22 cellular contexts compared by ENCODE assay signal in the genomic region with DNA sequence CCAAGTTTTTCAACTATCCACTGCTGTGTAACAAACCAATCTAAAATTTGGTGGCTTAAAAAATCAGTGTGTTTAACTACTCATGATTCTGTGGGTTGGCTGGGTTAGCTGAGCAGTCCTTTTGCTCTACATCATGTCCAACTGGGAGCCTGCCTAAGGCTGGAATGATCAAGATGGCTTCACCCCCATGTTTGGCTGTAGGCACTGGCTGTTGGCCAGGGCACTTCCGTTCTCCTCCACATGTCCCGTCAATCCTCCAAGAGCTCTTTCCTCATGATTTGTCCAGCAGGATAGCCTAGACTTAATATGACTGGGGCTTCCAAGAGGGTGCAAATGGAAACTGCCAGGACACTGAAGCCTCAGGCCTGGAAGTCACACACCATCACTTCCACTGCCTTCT. TPM values are rescaled to one million over a fixed set of nuclear protein-coding genes. Genes with fewer than 3 reads are reported as not detected.
"Had no signal": no experiment of that assay in that cellular context is flagged by ENCODE, and none has a peak within 500 bp of the region (broad histone marks: within the 10 kb centered on the region; RNA-seq: fewer than 3 reads in every experiment).

No MANE protein-coding gene starts in this region.

- H3K4me3 Mint-ChIP-seq: activated CD4-positive, alpha-beta memory T cell treated with anti-CD3 and anti-CD28 coated beads, Interleukin-2, amount 10 ng/mL, durations not matched to agents 7 days and 5 days; activated naive CD4-positive, alpha-beta T cell treated with anti-CD3 and anti-CD28 coated beads, Interleukin-2, amount 50 U/mL, for 24 hours; activated T-cell treated with anti-CD3 and anti-CD28 coated beads, Interleukin-2, amount 50 U/mL, for 24 hours; memory B cell; natural killer cell treated with Interleukin-12 subunit alpha and Interleukin-12 subunit beta and Interleukin-15 and Interleukin-18, amount 100 ng/mL, for 72 hours; WTC11 had no signal

- H3K9me3 Mint-ChIP-seq: activated CD4-positive, alpha-beta memory T cell treated with anti-CD3 and anti-CD28 coated beads, Interleukin-2, amount 10 ng/mL, durations not matched to agents 7 days and 5 days; activated naive CD4-positive, alpha-beta T cell treated with anti-CD3 and anti-CD28 coated beads, Interleukin-2, amount 50 U/mL, for 24 hours; activated T-cell treated with anti-CD3 and anti-CD28 coated beads, Interleukin-2, amount 50 U/mL, for 24 hours; memory B cell; natural killer cell treated with Interleukin-12 subunit alpha and Interleukin-12 subunit beta and Interleukin-15 and Interleukin-18, amount 100 ng/mL, for 72 hours; WTC11 had no signal

- H3K36me3 Mint-ChIP-seq: activated naive CD4-positive, alpha-beta T cell treated with anti-CD3 and anti-CD28 coated beads, Interleukin-2, amount 50 U/mL, for 24 hours; memory B cell; natural killer cell treated with Interleukin-12 subunit alpha and Interleukin-12 subunit beta and Interleukin-15 and Interleukin-18, amount 100 ng/mL, for 72 hours; WTC11 had no signal

- H3K4me1 Mint-ChIP-seq: WTC11 had no signal

- DNase-seq: activated CD4-positive, alpha-beta memory T cell treated with anti-CD3 and anti-CD28 coated beads, Interleukin-2, amount 10 ng/mL, durations not matched to agents 7 days and 5 days; activated CD4-positive, alpha-beta T cell treated with anti-CD3 and anti-CD28 coated beads for 4 hours; activated effector memory CD4-positive, alpha-beta T cell treated with Interleukin-2 at 50 U/mL for 16 hours; activated T-cell treated with anti-CD3 and anti-CD28 coated beads, Interleukin-2, amount 50 U/mL, for 24 hours; central memory CD4-positive, alpha-beta T cell; cortex of kidney; effector CD4-positive, alpha-beta T cell; esophagus squamous epithelium; kidney; left lung; nucleus accumbens; small intestine; stimulated activated CD4-positive, alpha-beta T cell treated with anti-CD3 and anti-CD28 coated beads, Interleukin-4, amount 100 ng/mL, for 24 hours; stimulated activated naive CD4-positive, alpha-beta T cell treated with Interleukin-2 at 50 U/mL for 16 hours; transverse colon had no signal

- H3K27ac Mint-ChIP-seq: activated CD4-positive, alpha-beta memory T cell treated with anti-CD3 and anti-CD28 coated beads, Interleukin-2, amount 10 ng/mL, durations not matched to agents 7 days and 5 days; activated naive CD4-positive, alpha-beta T cell treated with anti-CD3 and anti-CD28 coated beads, Interleukin-2, amount 50 U/mL, for 24 hours; activated T-cell treated with anti-CD3 and anti-CD28 coated beads, Interleukin-2, amount 50 U/mL, for 24 hours; memory B cell; natural killer cell treated with Interleukin-12 subunit alpha and Interleukin-12 subunit beta and Interleukin-15 and Interleukin-18, amount 100 ng/mL, for 72 hours; WTC11 had no signal

RNA-seq across cellular contexts. Expression of a gene that starts 17.0 kb away (rescaled TPM):
- total RNA-seq: activated CD4-positive, alpha-beta memory T cell treated with anti-CD3 and anti-CD28 coated beads, Interleukin-2, amount 10 ng/mL, durations not matched to agents 7 days and 5 days; hepatocyte; natural killer cell treated with Interleukin-12 subunit alpha and Interleukin-12 subunit beta and Interleukin-15 and Interleukin-18, amount 100 ng/mL, for 72 hours; posterior vena cava; T-helper 2 cell treated with Interferon-gamma antibody and Interleukin-4, amounts not matched to agents 100 ng/mL and 5 ng/mL, for 36 hours; WTC11 had no signal
